10 cellular contexts compared by ENCODE assay signal in the genomic region with DNA sequence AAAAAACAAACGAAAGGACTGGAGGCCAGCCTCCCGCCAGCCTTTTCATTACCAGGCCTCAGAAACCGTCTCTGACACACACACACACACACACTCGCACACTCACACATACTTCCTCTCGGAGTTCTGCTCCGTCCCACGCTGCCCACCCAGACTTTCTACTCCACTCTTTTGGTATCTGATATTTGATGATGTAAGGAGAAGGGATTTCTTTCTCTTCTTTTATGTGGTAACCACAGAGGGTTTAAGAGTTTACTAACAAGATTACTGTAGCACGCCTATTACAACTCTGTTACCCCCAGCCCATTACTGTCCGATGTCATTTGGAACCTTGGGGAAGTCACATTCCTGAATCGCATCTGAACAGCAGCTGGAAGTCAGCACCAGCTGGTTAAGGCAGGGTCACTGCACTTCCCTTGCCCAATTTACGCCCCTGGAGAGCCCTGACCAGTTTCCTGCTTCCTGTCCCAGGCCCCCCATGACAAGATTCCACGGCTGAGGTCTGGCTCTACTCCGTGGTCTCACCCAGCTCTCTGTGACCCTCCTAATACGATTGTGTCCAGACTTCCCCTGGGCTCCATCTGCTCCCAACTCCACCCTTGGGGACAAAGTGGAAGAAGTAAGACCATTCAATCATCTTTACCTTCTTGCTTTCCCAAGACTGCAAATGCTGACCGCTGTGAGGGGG. TPM values are rescaled to one million over a fixed set of nuclear protein-coding genes. Genes with fewer than 3 reads are reported as not detected.
A peak's percentile ranks its signal among the peaks of the same experiment; 100 is the strongest.
DNase-seq lines count a peak whose midpoint lies in the region; ATAC-seq and TF ChIP-seq lines count a peak whose summit lies in the region.
"Had no signal": no experiment of that assay in that cellular context is flagged by ENCODE, and none has a peak within 500 bp of the region (broad histone marks: within the 10 kb centered on the region; RNA-seq: fewer than 3 reads in every experiment).

No MANE protein-coding gene starts in this region.

- H3K27me3 ChIP-seq in WERI-Rb-1 (ENCODE audit: insufficient read depth, low read depth, severe bottlenecking) (no peaks in the 10 kb centered on the region), osteoblast (ENCODE audit: insufficient read depth, low read length) (peaks cover 40% of the 10 kb centered on the region)

- no peak for TF ChIP-seq CTCF in WERI-Rb-1 (IDR thresholded peaks at IDR 0.05; ENCODE audit: low read depth, low read length)
- no peak for TF ChIP-seq CTCF in fibroblast of pulmonary artery (IDR thresholded peaks at IDR 0.05; ENCODE audit: low read length, missing control alignments)
- no peak for TF ChIP-seq CTCF in osteoblast (IDR thresholded peaks at IDR 0.05; ENCODE audit: extremely low read depth, low read depth, low read length)

- H3K36me3 ChIP-seq in WERI-Rb-1 (peaks cover 27% of the 10 kb centered on the region), osteoblast (ENCODE audit: insufficient read depth, low read length) (no peaks in the 10 kb centered on the region)
- H3K36me3 ChIP-seq: neutrophil had no signal

- peaks cover 8% of the 10 kb centered on the region for H3K4me1 ChIP-seq in osteoblast (ENCODE audit: insufficient read depth, low read length)

- ATAC-seq in GM21619 (IDR thresholded peaks at IDR 0.05; ENCODE audit: unreplicated experiment) (no peak), GM21526 (IDR thresholded peaks at IDR 0.05; ENCODE audit: low FRiP score, unreplicated experiment) (no peak)

- H4K20me1 ChIP-seq in osteoblast (ENCODE audit: insufficient read depth, low read length): no peaks in the 10 kb centered on the region

- no peak overlapping the region for H2AFZ ChIP-seq in osteoblast (ENCODE audit: low read length)

- peak overlapping the region; percentile 74 for H3K4me2 ChIP-seq in osteoblast (ENCODE audit: insufficient read depth, low read length)
- H3K4me2 ChIP-seq: KMS-11 had no signal

- peak overlapping the region; percentile 83 for H3K27ac ChIP-seq in WERI-Rb-1
- no peak overlapping the region for H3K27ac ChIP-seq in osteoblast (ENCODE audit: low read depth, low read length)
- H3K27ac ChIP-seq: KMS-11, neutrophil had no signal

- H3K79me2 ChIP-seq in osteoblast (ENCODE audit: insufficient read depth, low read length): no peaks in the 10 kb centered on the region

- DNase-seq in WERI-Rb-1: peak; percentile 41
- peak; percentile 75 for DNase-seq in fibroblast of pulmonary artery (ENCODE audit: low read depth)
- peak; percentile 87 for DNase-seq in osteoblast (ENCODE audit: insufficient read length, low spot score, missing footprints)
- DNase-seq in NCI-H2196 treated with DMSO at 0.1 percent for 48 hours (lab: John Stamatoyannopoulos, UW; ENCODE audit: unreplicated experiment): no peak
- no peak for DNase-seq in DMS79 treated with DMSO at 0.1 percent for 48 hours (lab: John Stamatoyannopoulos, UW)

- H3K4me3 ChIP-seq in GM08714 (ENCODE audit: low read length) (peak overlapping the region; percentile 23; the same call in 1 of the 2 replicates), WERI-Rb-1 (ENCODE audit: low read depth, low read length) (peak overlapping the region; percentile 90), fibroblast of pulmonary artery (replicated peaks; ENCODE audit: low read depth, low read length) (peak overlapping the region; percentile 58), osteoblast (ENCODE audit: insufficient read depth, low read length) (peak overlapping the region; percentile 61)

- H3K9me3 ChIP-seq in WERI-Rb-1 (ENCODE audit: severe bottlenecking) (no peaks in the 10 kb centered on the region), osteoblast (ENCODE audit: low read depth, low read length) (no peaks in the 10 kb centered on the region)
- H3K9me3 ChIP-seq: neutrophil had no signal

RNA-seq across cellular contexts. Expression of gene DENND2A, which starts 1.1 kb away (rescaled TPM):
- total RNA-seq in osteoblast: 0.36 and 0.59 TPM in 2 replicates

RNA-seq across cellular contexts. Expression of gene ADCK2, which starts 33.2 kb away (rescaled TPM):
- 25.3 and 28.6 TPM in 2 replicates for total RNA-seq in osteoblast

RNA-seq across cellular contexts. Expression of gene NDUFB2, which starts 57.0 kb away (rescaled TPM):
- 56.5 and 66.3 TPM in 2 replicates for total RNA-seq in osteoblast

Comparison
In these comparisons a context has a peak if more than half of its experiments do, and no peak if none do; other contexts are left out.
1. H3K4me3 ChIP-seq: peak in every context shown above with its lines; median percentile 90 in WERI-Rb-1; 61 in osteoblast; 58 in fibroblast of pulmonary artery; 23 in GM08714.
2. DNase-seq: peak in WERI-Rb-1 (single experiment), fibroblast of pulmonary artery (single experiment) and osteoblast (single experiment); none in NCI-H2196 treated with DMSO at 0.1 percent for 48 hours (single experiment) and DMS79 treated with DMSO at 0.1 percent for 48 hours (single experiment).